Comparison of ENCODE assay signal across 8 cellular contexts in the genomic region with DNA sequence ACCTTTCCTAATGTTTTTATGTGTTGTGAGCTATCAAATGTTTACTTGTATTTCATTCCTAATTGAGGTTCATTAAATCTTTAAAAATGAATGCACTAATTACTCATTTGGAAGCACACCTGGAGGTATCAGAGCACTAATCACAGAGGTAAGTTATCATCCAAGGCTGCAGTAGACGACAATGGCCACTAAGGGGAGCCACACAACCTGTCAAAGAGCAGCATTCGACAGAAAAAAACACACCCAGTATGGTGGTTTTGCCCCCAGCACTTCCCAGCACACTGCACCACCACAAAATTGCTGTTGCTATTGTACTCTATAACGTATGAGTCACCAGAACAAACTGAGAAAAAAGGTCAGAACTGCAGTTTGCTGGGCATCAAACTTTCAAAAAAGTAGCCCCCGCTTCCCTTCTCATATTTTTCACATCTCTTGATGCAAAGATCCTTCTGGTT.
DNase-seq lines count a peak whose midpoint lies in the region; ATAC-seq and TF ChIP-seq lines count a peak whose summit lies in the region.

No MANE protein-coding gene starts in this region.

- H3K27ac Mint-ChIP-seq in activated CD4-positive, alpha-beta T cell treated with anti-CD3 and anti-CD28 coated beads, Interleukin-2, amount 10 ng/mL, durations not matched to agents 7 days and 5 days, result no peak overlapping the region
- no peak overlapping the region for H3K27ac Mint-ChIP-seq in naive thymus-derived CD4-positive, alpha-beta T cell
- peak overlapping the region; percentile 49 for H3K27ac Mint-ChIP-seq in type B pancreatic cell

- no peak overlapping the region for H3K4me3 Mint-ChIP-seq in activated CD4-positive, alpha-beta T cell treated with anti-CD3 and anti-CD28 coated beads, Interleukin-2, amount 10 ng/mL, durations not matched to agents 7 days and 5 days
- no peak overlapping the region for H3K4me3 Mint-ChIP-seq in naive thymus-derived CD4-positive, alpha-beta T cell
- H3K4me3 Mint-ChIP-seq in type B pancreatic cell, result peak overlapping the region; percentile 35

- peaks cover 2% of the 10 kb centered on the region for H3K27me3 Mint-ChIP-seq in activated CD4-positive, alpha-beta T cell treated with anti-CD3 and anti-CD28 coated beads, Interleukin-2, amount 10 ng/mL, durations not matched to agents 7 days and 5 days
- peaks cover 12 to 28% (median 19%) of the 10 kb centered on the region in 5 donors for H3K27me3 Mint-ChIP-seq in naive thymus-derived CD4-positive, alpha-beta T cell
- peaks cover 9% of the 10 kb centered on the region for H3K27me3 Mint-ChIP-seq in type B pancreatic cell

- H3K4me1 ChIP-seq in naive thymus-derived CD4-positive, alpha-beta T cell (ENCODE audit: control insufficient read depth in 2 of 2, insufficient read depth in 2 of 2, low read length in 2 of 2), result no peaks in the 10 kb centered on the region

- H3K36me3 Mint-ChIP-seq in activated CD4-positive, alpha-beta T cell treated with anti-CD3 and anti-CD28 coated beads, Interleukin-2, amount 10 ng/mL, durations not matched to agents 7 days and 5 days (ENCODE audit: low read depth), result no peaks in the 10 kb centered on the region
- H3K36me3 Mint-ChIP-seq in naive thymus-derived CD4-positive, alpha-beta T cell, result no peaks in the 10 kb centered on the region
- H3K36me3 Mint-ChIP-seq in type B pancreatic cell, result no peaks in the 10 kb centered on the region

- H3K27ac ChIP-seq in naive thymus-derived CD4-positive, alpha-beta T cell (ENCODE audit: low read depth, low read length), result no peak overlapping the region

- intact Hi-C loops in naive thymus-derived CD4-positive, alpha-beta T cell (cut with micrococcal nuclease), result loop anchor here (1.0 to 10.0 kb wide), 5 partner anchors 217 to 634 kb away; no protein-coding TSS in a partner anchor

- POLR2A ChIA-PET in activated CD4-positive, alpha-beta T cell treated with anti-CD3 and anti-CD28 coated beads, Interleukin-2, amount 10 ng/mL, durations not matched to agents 7 days and 5 days (lab: Charles Lee), result no interaction called here
- POLR2A ChIA-PET in naive thymus-derived CD4-positive, alpha-beta T cell (lab: Charles Lee), result no interaction called here

- ATAC-seq in GM18519 (IDR thresholded peaks at IDR 0.05; ENCODE audit: low FRiP score, unreplicated experiment) (peak; percentile 78), HG03108 (IDR thresholded peaks at IDR 0.05; ENCODE audit: unreplicated experiment) (peak; percentile 60)
- peak; percentile 84 for ATAC-seq in naive thymus-derived CD4-positive, alpha-beta T cell

- no peak overlapping the region for H3K4me3 ChIP-seq in naive thymus-derived CD4-positive, alpha-beta T cell (ENCODE audit: low read length)

- DNase-seq in AML-193 (lab: John Stamatoyannopoulos, UW) (peak; percentile 34 to 49), NCI-H226 (peak; percentile 85), epidermal melanocyte (ENCODE audit: insufficient read length, low spot score) (peak; percentile 91), type B pancreatic cell (ENCODE audit: extremely low spot score, unreplicated experiment) (no peak)
- DNase-seq in activated CD4-positive, alpha-beta T cell treated with anti-CD3 and anti-CD28 coated beads, Interleukin-2, amount 10 ng/mL, durations not matched to agents 7 days and 5 days, result peak; percentile 68
- DNase-seq in naive thymus-derived CD4-positive, alpha-beta T cell, result peak in 8 of 9 donors; percentile 24 to 59 (median 52)

- H3K36me3 ChIP-seq in naive thymus-derived CD4-positive, alpha-beta T cell (ENCODE audit: control insufficient read depth in 2 of 3, insufficient read depth in 3 of 3, low read length in 3 of 3), result no peaks in the 10 kb centered on the region

- CTCF ChIA-PET in activated CD4-positive, alpha-beta T cell treated with anti-CD3 and anti-CD28 coated beads, Interleukin-2, amount 10 ng/mL, durations not matched to agents 7 days and 5 days (lab: Charles Lee), result no interaction called here
- CTCF ChIA-PET in naive thymus-derived CD4-positive, alpha-beta T cell (lab: Charles Lee), result interaction anchor here (0.7 to 1.4 kb wide), 5 partner anchors 11 to 668 kb away, joined by 3 to 4 read pairs (median 3); no protein-coding TSS in a partner anchor

- no peaks in the 10 kb centered on the region for H3K9me3 ChIP-seq in naive thymus-derived CD4-positive, alpha-beta T cell (ENCODE audit: control insufficient read depth in 2 of 3, low read length in 3 of 3)

- TF ChIP-seq CTCF in type B pancreatic cell (conservative IDR thresholded peaks at IDR 0.05), result peak; percentile 94

- peaks cover 3% of the 10 kb centered on the region for H3K4me1 Mint-ChIP-seq in activated CD4-positive, alpha-beta T cell treated with anti-CD3 and anti-CD28 coated beads, Interleukin-2, amount 10 ng/mL, durations not matched to agents 7 days and 5 days
- H3K4me1 Mint-ChIP-seq in naive thymus-derived CD4-positive, alpha-beta T cell, result peaks cover 0 to 5% (median 0%) of the 10 kb centered on the region in 7 donors
- peaks cover 22% of the 10 kb centered on the region for H3K4me1 Mint-ChIP-seq in type B pancreatic cell (ENCODE audit: unreplicated experiment)

- no peaks in the 10 kb centered on the region for H3K27me3 ChIP-seq in naive thymus-derived CD4-positive, alpha-beta T cell (ENCODE audit: control insufficient read depth in 2 of 2, insufficient read depth in 2 of 2, low read length in 2 of 2)

- H3K9me3 Mint-ChIP-seq in activated CD4-positive, alpha-beta T cell treated with anti-CD3 and anti-CD28 coated beads, Interleukin-2, amount 10 ng/mL, durations not matched to agents 7 days and 5 days, result no peaks in the 10 kb centered on the region
- peaks cover 0 to 2% (median 0%) of the 10 kb centered on the region in 11 donors for H3K9me3 Mint-ChIP-seq in naive thymus-derived CD4-positive, alpha-beta T cell
- no peaks in the 10 kb centered on the region for H3K9me3 Mint-ChIP-seq in type B pancreatic cell
